In the genomic region with DNA sequence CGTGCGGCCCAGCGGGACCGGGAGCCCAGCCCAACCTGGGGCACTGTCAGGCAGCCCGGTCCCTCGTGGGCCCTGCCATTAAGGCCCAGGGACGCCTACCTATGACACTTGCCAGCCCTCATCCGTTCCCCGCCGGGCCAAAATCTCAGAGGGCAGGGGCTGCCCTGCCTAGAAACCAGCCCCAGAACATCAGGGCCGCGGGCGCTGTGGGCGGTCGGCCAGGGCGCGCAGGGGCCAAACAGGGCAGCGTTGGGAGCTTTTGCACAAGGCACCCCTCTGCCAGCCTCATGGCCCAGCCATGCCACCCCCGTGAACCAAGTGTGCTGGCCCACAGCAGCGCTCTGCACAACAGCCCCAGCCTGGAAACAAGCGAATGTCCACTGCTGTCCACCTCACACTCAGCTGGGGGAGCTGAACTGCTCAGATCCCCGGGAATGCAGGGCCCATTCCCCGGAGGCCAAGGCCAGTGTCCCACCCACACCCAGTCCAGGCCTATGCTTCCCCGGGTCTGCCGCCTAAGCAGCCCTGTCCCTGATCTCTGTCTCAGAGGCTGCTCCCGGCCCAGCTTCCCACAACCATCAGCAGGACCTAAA, we compare ENCODE assay signal across 1 cellular context.
TF ChIP-seq lines count a peak whose summit lies in the region.

No MANE protein-coding gene starts in this region.

TF ChIP-seq in H1, 55 proteins besides CTCF, POLR2A, EP300 and RAD21:
- TF ChIP-seq RNF2 (IDR thresholded peaks at IDR 0.05; ENCODE audit: borderline replicate concordance, low read depth, low read length, missing control alignments, poor library complexity, severe bottlenecking), result peak; percentile 28
- TF ChIP-seq CBX8 (IDR thresholded peaks at IDR 0.05; ENCODE audit: borderline replicate concordance, low read depth, low read length), result no peak
